Comparison of ENCODE assay signal across 19 cellular contexts in the genomic region with DNA sequence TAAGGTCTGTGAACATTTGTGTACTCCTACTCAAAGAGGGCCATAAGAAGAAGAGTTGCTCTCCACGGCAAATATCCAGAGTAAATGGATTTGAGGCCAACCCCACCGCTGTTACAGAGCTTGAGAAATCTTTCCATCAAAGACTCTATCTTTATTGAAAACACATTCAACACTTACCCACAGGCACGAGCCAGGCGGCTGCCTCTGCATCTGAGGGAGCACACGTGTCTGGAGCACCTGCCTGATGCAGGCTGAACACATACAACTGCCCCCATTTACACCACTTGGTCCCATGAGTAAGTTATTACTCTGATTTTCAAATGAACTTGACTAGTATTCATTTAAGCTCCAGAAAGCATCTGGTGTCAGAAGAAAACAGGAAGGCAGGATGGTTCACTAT. TPM values are rescaled to one million over a fixed set of nuclear protein-coding genes. Genes with fewer than 3 reads are reported as not detected.
A peak's percentile ranks its signal among the peaks of the same experiment; 100 is the strongest.
DNase-seq lines count a peak whose midpoint lies in the region; ATAC-seq and TF ChIP-seq lines count a peak whose summit lies in the region.
"Had no signal": no experiment of that assay in that cellular context is flagged by ENCODE, and none has a peak within 500 bp of the region (broad histone marks: within the 10 kb centered on the region; RNA-seq: fewer than 3 reads in every experiment).

No MANE protein-coding gene starts in this region.

- H3K4me1 Mint-ChIP-seq in activated naive CD4-positive, alpha-beta T cell treated with anti-CD3 and anti-CD28 coated beads for 36 hours (ENCODE audit: low read depth) = no peaks in the 10 kb centered on the region
- peaks cover 0 to 10% (median 0%) of the 10 kb centered on the region in 7 donors for H3K4me1 Mint-ChIP-seq in naive thymus-derived CD4-positive, alpha-beta T cell

- peak overlapping the region; percentile 80 for H3K27ac ChIP-seq in angular gyrus (ENCODE audit: low read depth, low read length)
- no peak overlapping the region for H3K27ac ChIP-seq in naive thymus-derived CD4-positive, alpha-beta T cell (ENCODE audit: low read depth, low read length)
- peak overlapping the region; percentile 84 for H3K27ac ChIP-seq in temporal lobe (ENCODE audit: low read depth, low read length)
- H3K27ac ChIP-seq in upper lobe of right lung = no peak overlapping the region
- H3K27ac ChIP-seq: A549, right lobe of liver had no signal

- CTCF ChIA-PET in activated naive CD4-positive, alpha-beta T cell treated with anti-CD3 and anti-CD28 coated beads for 36 hours (lab: Charles Lee) = no interaction called here
- CTCF ChIA-PET in naive thymus-derived CD4-positive, alpha-beta T cell (lab: Charles Lee) = interaction anchor here (1.0 kb wide), 1 partner anchor 40 kb away, joined by 4 read pairs; no protein-coding TSS in a partner anchor

- no peaks in the 10 kb centered on the region for H3K9me3 Mint-ChIP-seq in activated naive CD4-positive, alpha-beta T cell treated with anti-CD3 and anti-CD28 coated beads for 36 hours
- H3K9me3 Mint-ChIP-seq in activated naive CD4-positive, alpha-beta T cell treated with anti-CD3 and anti-CD28 coated beads, Interleukin-2, amount 50 U/mL, for 72 hours = no peaks in the 10 kb centered on the region
- peaks cover 0 to 3% (median 0%) of the 10 kb centered on the region in 11 donors for H3K9me3 Mint-ChIP-seq in naive thymus-derived CD4-positive, alpha-beta T cell
- H3K9me3 Mint-ChIP-seq: activated T-helper 2 cell treated with anti-CD3 and anti-CD28 coated beads, Interferon-gamma antibody, Interleukin-2, Interleukin-4, amounts not matched to agents 10 μg/mL and 5 μg/mL and 100 μg/mL, durations not matched to agents 14 hours and 24 hours and 36 hours; stimulated activated naive CD8-positive, alpha-beta T cell treated with anti-CD3 and anti-CD28 coated beads, Interleukin-15, amount 100 ng/mL, for 72 hours had no signal

- peaks cover 3 to 65% (median 21%) of the 10 kb centered on the region in 3 experiments for H3K36me3 ChIP-seq in naive thymus-derived CD4-positive, alpha-beta T cell (ENCODE audit: control insufficient read depth in 2 of 3, insufficient read depth in 3 of 3, low read length in 3 of 3)
- peaks cover 54% of the 10 kb centered on the region for H3K36me3 ChIP-seq in upper lobe of right lung

- H3K9me3 ChIP-seq in naive thymus-derived CD4-positive, alpha-beta T cell (ENCODE audit: control insufficient read depth in 2 of 3, low read length in 3 of 3) = no peaks in the 10 kb centered on the region
- H3K9me3 ChIP-seq in upper lobe of right lung = no peaks in the 10 kb centered on the region
- H3K9me3 ChIP-seq: A549, right lobe of liver had no signal

- POLR2A ChIA-PET in naive thymus-derived CD4-positive, alpha-beta T cell (lab: Charles Lee) = interaction anchor here (0.7 kb wide), 1 partner anchor 55 kb away, joined by 3 read pairs; no protein-coding TSS in a partner anchor

- intact Hi-C loops in activated naive CD4-positive, alpha-beta T cell treated with anti-CD3 and anti-CD28 coated beads for 36 hours (cut with micrococcal nuclease) = loop anchor here (10.0 kb wide), 1 partner anchor 257 kb away; no protein-coding TSS in a partner anchor
- intact Hi-C loops in naive thymus-derived CD4-positive, alpha-beta T cell (cut with micrococcal nuclease) = no loop called here
- intact Hi-C loops in upper lobe of right lung (cut with DNase I) = no loop called here

- no peak for DNase-seq in activated naive CD4-positive, alpha-beta T cell treated with anti-CD3 and anti-CD28 coated beads for 36 hours
- no peak for DNase-seq in activated naive CD4-positive, alpha-beta T cell treated with anti-CD3 and anti-CD28 coated beads, Interleukin-2, amount 50 U/mL, for 72 hours (ENCODE audit: low spot score in 2 of 2)
- DNase-seq in naive thymus-derived CD4-positive, alpha-beta T cell = no peak
- DNase-seq in upper lobe of right lung (no peak), inferior parietal cortex (ENCODE audit: extremely low spot score) (no peak)
- DNase-seq: amniotic stem cell; DMS79; GOT3; NCI-H1417 treated with DMSO at 0.1 percent for 48 hours; NCI-H526 treated with DMSO at 0.1 percent for 48 hours; right lobe of liver; SIG-M5; stimulated activated naive CD8-positive, alpha-beta T cell treated with anti-CD3 and anti-CD28 coated beads, Interleukin-15, amount 100 ng/mL, for 72 hours had no signal

- ATAC-seq in activated naive CD4-positive, alpha-beta T cell treated with anti-CD3 and anti-CD28 coated beads, Interleukin-2, amount 50 U/mL, for 72 hours = no peak
- no peak for ATAC-seq in naive thymus-derived CD4-positive, alpha-beta T cell
- ATAC-seq in upper lobe of right lung (no peak), GM19455 (IDR thresholded peaks at IDR 0.05; ENCODE audit: unreplicated experiment) (no peak)
- ATAC-seq: A549; left lobe of liver; stimulated activated naive CD8-positive, alpha-beta T cell treated with anti-CD3 and anti-CD28 coated beads, Interleukin-15, amount 100 ng/mL, for 72 hours had no signal

- H3K27ac Mint-ChIP-seq in activated naive CD4-positive, alpha-beta T cell treated with anti-CD3 and anti-CD28 coated beads for 36 hours = peak overlapping the region; percentile 38
- H3K27ac Mint-ChIP-seq in activated naive CD4-positive, alpha-beta T cell treated with anti-CD3 and anti-CD28 coated beads, Interleukin-2, amount 50 U/mL, for 72 hours = peak overlapping the region in 1 of 2 donors; percentile 33
- peak overlapping the region in 7 of 9 donors; percentile 16 to 72 (median 54) for H3K27ac Mint-ChIP-seq in naive thymus-derived CD4-positive, alpha-beta T cell
- H3K27ac Mint-ChIP-seq: activated T-helper 2 cell treated with anti-CD3 and anti-CD28 coated beads, Interferon-gamma antibody, Interleukin-2, Interleukin-4, amounts not matched to agents 10 μg/mL and 5 μg/mL and 100 μg/mL, durations not matched to agents 14 hours and 24 hours and 36 hours had no signal

- H3K27me3 ChIP-seq in naive thymus-derived CD4-positive, alpha-beta T cell (ENCODE audit: control insufficient read depth in 2 of 2, insufficient read depth in 2 of 2, low read length in 2 of 2) = no peaks in the 10 kb centered on the region
- H3K27me3 ChIP-seq in upper lobe of right lung = no peaks in the 10 kb centered on the region
- H3K27me3 ChIP-seq: right lobe of liver had no signal

- H3K36me3 Mint-ChIP-seq in activated naive CD4-positive, alpha-beta T cell treated with anti-CD3 and anti-CD28 coated beads for 36 hours (ENCODE audit: low read depth) = peaks cover 26% of the 10 kb centered on the region
- H3K36me3 Mint-ChIP-seq in activated naive CD4-positive, alpha-beta T cell treated with anti-CD3 and anti-CD28 coated beads, Interleukin-2, amount 50 U/mL, for 72 hours = peaks cover 7 to 12% of the 10 kb centered on the region in 2 donors
- peaks cover 20 to 72% (median 38%) of the 10 kb centered on the region in 5 donors for H3K36me3 Mint-ChIP-seq in naive thymus-derived CD4-positive, alpha-beta T cell

- no peak overlapping the region for H3K4me3 ChIP-seq in naive thymus-derived CD4-positive, alpha-beta T cell (ENCODE audit: low read length)
- no peak overlapping the region for H3K4me3 ChIP-seq in upper lobe of right lung
- H3K4me3 ChIP-seq: A549, right lobe of liver had no signal

- no peaks in the 10 kb centered on the region for H3K4me1 ChIP-seq in naive thymus-derived CD4-positive, alpha-beta T cell (ENCODE audit: control insufficient read depth in 2 of 2, insufficient read depth in 2 of 2, low read length in 2 of 2)
- H3K4me1 ChIP-seq in upper lobe of right lung = peaks cover 4% of the 10 kb centered on the region
- H3K4me1 ChIP-seq: A549, right lobe of liver had no signal

- no peak overlapping the region for H3K4me3 Mint-ChIP-seq in activated naive CD4-positive, alpha-beta T cell treated with anti-CD3 and anti-CD28 coated beads for 36 hours
- no peak overlapping the region for H3K4me3 Mint-ChIP-seq in naive thymus-derived CD4-positive, alpha-beta T cell
- H3K4me3 Mint-ChIP-seq: stimulated activated naive CD8-positive, alpha-beta T cell treated with anti-CD3 and anti-CD28 coated beads, Interleukin-15, amount 100 ng/mL, for 72 hours had no signal

- no peak for TF ChIP-seq CTCF in upper lobe of right lung (IDR thresholded peaks at IDR 0.05)

- H3K27me3 Mint-ChIP-seq in activated naive CD4-positive, alpha-beta T cell treated with anti-CD3 and anti-CD28 coated beads for 36 hours (ENCODE audit: low read depth) = no peaks in the 10 kb centered on the region
- H3K27me3 Mint-ChIP-seq in naive thymus-derived CD4-positive, alpha-beta T cell = no peaks in the 10 kb centered on the region
- H3K27me3 Mint-ChIP-seq: stimulated activated naive CD8-positive, alpha-beta T cell treated with anti-CD3 and anti-CD28 coated beads, Interleukin-15, amount 100 ng/mL, for 72 hours had no signal

RNA-seq across cellular contexts. Expression of a gene that starts 38.7 kb away (rescaled TPM):
- 10 to 100 TPM; 41.8 to 42.2 TPM for total RNA-seq in activated naive CD4-positive, alpha-beta T cell treated with anti-CD3 and anti-CD28 coated beads for 36 hours
- 10 to 100 TPM; 26.8 to 73.9 TPM for total RNA-seq in activated naive CD4-positive, alpha-beta T cell treated with anti-CD3 and anti-CD28 coated beads, Interleukin-2, amount 50 U/mL, for 72 hours
- 100 to 1,000 TPM in 4 of 5 experiments, 10 to 100 TPM in 1; 34.6 to 219 (median 124) TPM for total RNA-seq in naive thymus-derived CD4-positive, alpha-beta T cell
- polyA plus RNA-seq in naive thymus-derived CD4-positive, alpha-beta T cell = 10 to 100 TPM; 63.9 to 82.9 TPM
- 46.7 TPM for total RNA-seq in temporal lobe
- 74.0 TPM for total RNA-seq in upper lobe of right lung

Comparison
In these comparisons a context has a peak if more than half of its experiments do, and no peak if none do; other contexts are left out.
1. H3K27ac ChIP-seq: peak in angular gyrus (single experiment) and temporal lobe (single experiment); none in naive thymus-derived CD4-positive, alpha-beta T cell (single experiment) and upper lobe of right lung (single experiment).